In the genomic region with DNA sequence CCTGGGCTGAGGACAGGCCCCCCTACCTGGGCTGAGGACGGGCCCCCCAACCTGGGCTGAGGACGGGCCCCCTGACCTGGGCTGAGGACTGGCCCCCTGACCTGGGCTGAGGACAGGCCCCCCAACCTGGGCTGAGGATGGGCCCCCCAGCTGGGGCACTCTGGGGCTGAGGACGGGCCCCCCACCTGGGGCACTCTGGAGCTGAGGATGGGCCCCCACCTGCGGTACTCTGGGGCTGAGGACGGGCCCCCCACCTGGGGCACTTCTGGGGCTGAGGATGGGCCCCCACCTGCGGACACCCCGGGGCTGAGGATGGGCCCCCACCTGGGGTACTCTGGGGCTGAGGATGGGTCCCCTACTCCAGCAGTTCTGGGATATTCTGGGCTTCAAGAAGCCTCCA, we compare ENCODE assay signal across 8 cellular contexts.
DNase-seq lines count a peak whose midpoint lies in the region; ATAC-seq and TF ChIP-seq lines count a peak whose summit lies in the region.

No MANE protein-coding gene starts in this region.

- ATAC-seq in HG03342 (IDR thresholded peaks at IDR 0.05; ENCODE audit: unreplicated experiment) (peak; percentile 8), GM21447 (IDR thresholded peaks at IDR 0.05; ENCODE audit: unreplicated experiment) (no peak), GM21423 (IDR thresholded peaks at IDR 0.05; ENCODE audit: unreplicated experiment) (no peak)

- WGBS in prostate gland: 100% methylated on average over 1 of the region's 7 CpGs

- H3K27me3 ChIP-seq in brain microvascular endothelial cell (replicated peaks): no peaks in the 10 kb centered on the region
- no peaks in the 10 kb centered on the region for H3K27me3 ChIP-seq in prostate gland (replicated peaks; ENCODE audit: insufficient read depth)

- in situ Hi-C loops in brain microvascular endothelial cell (cut with HindIII; ENCODE audit: low pct_ligation_motif_present, low sequenced_read_pairs): no loop called here

- peak overlapping the region; percentile 35 for H3K27ac ChIP-seq in brain microvascular endothelial cell
- peak overlapping the region; percentile 81 for H3K27ac ChIP-seq in prostate gland

- no peak for TF ChIP-seq POLR2A in prostate gland (IDR thresholded peaks at IDR 0.05)

- H3K4me3 ChIP-seq in GM08714 (ENCODE audit: low read length) (peak overlapping the region; percentile 47; the same call in 1 of the 2 replicates), brain microvascular endothelial cell (ENCODE audit: low read depth, low read length) (no peak overlapping the region), prostate gland (no peak overlapping the region)

- H3K36me3 ChIP-seq in brain microvascular endothelial cell (replicated peaks) (peaks cover 12% of the 10 kb centered on the region), prostate gland (no peaks in the 10 kb centered on the region)

- DNase-seq in brain microvascular endothelial cell (no peak), prostate gland (ENCODE audit: low spot score) (no peak), AG20443 (ENCODE audit: low spot score) (no peak), NCI-H446 treated with DMSO at 0.1 percent for 48 hours (lab: John Stamatoyannopoulos, UW) (no peak)

- no peak for TF ChIP-seq CTCF in brain microvascular endothelial cell (IDR thresholded peaks at IDR 0.05; ENCODE audit: low read depth, low read length, missing control alignments)
- TF ChIP-seq CTCF in prostate gland (IDR thresholded peaks at IDR 0.05): no peak

- intact Hi-C loops in prostate gland (cut with DNase I): loop anchor here (2.0 kb wide), 1 partner anchor 68 kb away; no protein-coding TSS in a partner anchor

- no peaks in the 10 kb centered on the region for H3K9me3 ChIP-seq in prostate gland

- peaks cover 7% of the 10 kb centered on the region for H3K4me1 ChIP-seq in prostate gland (replicated peaks)
